27 cellular contexts compared by ENCODE assay signal in the genomic region with DNA sequence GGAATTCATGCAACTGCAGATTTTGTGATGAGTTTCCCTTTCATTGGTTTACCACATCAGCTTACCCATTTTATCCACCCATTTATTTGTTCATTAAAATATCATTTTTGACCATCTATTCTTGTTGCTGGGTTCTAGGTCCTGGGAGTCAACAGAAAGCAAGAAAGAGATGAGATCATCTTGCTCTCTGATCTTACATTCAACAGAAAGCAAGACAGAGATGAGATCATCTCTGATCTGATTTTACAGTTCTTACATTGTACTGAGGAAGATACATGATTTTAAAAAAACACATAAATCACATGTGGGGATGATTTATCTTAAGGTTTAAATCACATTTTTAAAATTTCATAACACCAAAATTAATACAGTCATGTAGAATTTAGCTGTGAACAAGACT. TPM values are rescaled to one million over a fixed set of nuclear protein-coding genes. Genes with fewer than 3 reads are reported as not detected.
DNase-seq lines count a peak whose midpoint lies in the region; ATAC-seq, FAIRE-seq and TF ChIP-seq lines count a peak whose summit lies in the region.
"Had no signal": no experiment of that assay in that cellular context is flagged by ENCODE, and none has a peak within 500 bp of the region (broad histone marks: within the 10 kb centered on the region; RNA-seq: fewer than 3 reads in every experiment).

No MANE protein-coding gene starts in this region.

- H3K27ac Mint-ChIP-seq in activated T-helper 17 cell treated with anti-CD3 and anti-CD28 coated beads, Interleukin-2, amount 50 U/mL, for 72 hours, result no peak overlapping the region
- H3K27ac Mint-ChIP-seq in activated CD8-positive, alpha-beta memory T cell treated with anti-CD3 and anti-CD28 coated beads, Interleukin-2, amount 10 ng/mL, durations not matched to agents 7 days and 5 days, result no peak overlapping the region
- H3K27ac Mint-ChIP-seq: activated CD4-positive, alpha-beta T cell treated with anti-CD3 and anti-CD28 coated beads, Interleukin-2, amount 10 ng/mL, durations not matched to agents 24 days and 14 days; type B pancreatic cell had no signal

- TF ChIP-seq CTCF in A549 (IDR thresholded peaks at IDR 0.05), result no peak
- TF ChIP-seq CTCF in fibroblast of mammary gland (conservative IDR thresholded peaks at IDR 0.05; ENCODE audit: control insufficient read depth, insufficient read depth, low read depth, low read length), result no peak

- no peak for TF ChIP-seq RAD21 in A549 (conservative IDR thresholded peaks at IDR 0.05 in 1 of 2, IDR thresholded peaks at IDR 0.05 in 1 of 2)

- no peak for TF ChIP-seq POLR2A in A549 (IDR thresholded peaks at IDR 0.05; ENCODE audit: low read length)

- DNase-seq in A549 (ENCODE audit: low read depth in 1 of 2, low spot score in 1 of 2) (no peak), fibroblast of mammary gland (ENCODE audit: low read depth) (peak; percentile 25), iPS-NIHi7 (ENCODE audit: extremely low spot score) (no peak), SW 1271 (lab: John Stamatoyannopoulos, UW) (no peak)
- no peak for DNase-seq in activated CD8-positive, alpha-beta memory T cell treated with anti-CD3 and anti-CD28 coated beads, Interleukin-2, amount 10 ng/mL, durations not matched to agents 7 days and 5 days
- DNase-seq: activated CD4-positive, alpha-beta T cell treated with anti-CD3 and anti-CD28 coated beads, Interleukin-2, amount 10 ng/mL, durations not matched to agents 24 days and 14 days; activated naive CD4-positive, alpha-beta T cell; activated T-cell treated with anti-CD3 and anti-CD28 coated beads, Interleukin-2, amount 50 U/mL, for 48 hours; adrenal gland; BE2C; GDM1; mesendoderm; MG63; NCI-H1417 treated with DMSO at 0.1 percent for 48 hours; NCI-H2081 treated with DMSO at 0.1 percent for 48 hours; NCI-H446; NCI-H82; right cardiac atrium; spleen; T-helper 2 cell had no signal

- ATAC-seq in A549 (no peak), GM18868 (IDR thresholded peaks at IDR 0.05; ENCODE audit: unreplicated experiment) (peak; percentile 45), HG03460 (IDR thresholded peaks at IDR 0.05; ENCODE audit: unreplicated experiment) (no peak)
- ATAC-seq in activated T-helper 17 cell treated with anti-CD3 and anti-CD28 coated beads, Interleukin-2, amount 50 U/mL, for 72 hours (replicated peaks), result peak; percentile 77
- ATAC-seq in activated CD8-positive, alpha-beta memory T cell treated with anti-CD3 and anti-CD28 coated beads, Interleukin-2, amount 10 ng/mL, durations not matched to agents 7 days and 5 days, result no peak

- H3K27ac ChIP-seq in A549, result no peak overlapping the region
- H3K27ac ChIP-seq: adrenal gland, heart left ventricle, RWPE1, SK-N-MC, spleen had no signal

- H3K4me2 ChIP-seq in A549, result no peak overlapping the region

- H3K36me3 Mint-ChIP-seq in activated T-helper 17 cell treated with anti-CD3 and anti-CD28 coated beads, Interleukin-2, amount 50 U/mL, for 72 hours (ENCODE audit: low read depth), result no peaks in the 10 kb centered on the region
- H3K36me3 Mint-ChIP-seq in activated CD8-positive, alpha-beta memory T cell treated with anti-CD3 and anti-CD28 coated beads, Interleukin-2, amount 10 ng/mL, durations not matched to agents 7 days and 5 days, result peaks cover 16% of the 10 kb centered on the region

- no peaks in the 10 kb centered on the region for H3K9me3 Mint-ChIP-seq in activated T-helper 17 cell treated with anti-CD3 and anti-CD28 coated beads, Interleukin-2, amount 50 U/mL, for 72 hours
- H3K9me3 Mint-ChIP-seq in activated CD8-positive, alpha-beta memory T cell treated with anti-CD3 and anti-CD28 coated beads, Interleukin-2, amount 10 ng/mL, durations not matched to agents 7 days and 5 days (ENCODE audit: low read depth), result no peaks in the 10 kb centered on the region
- H3K9me3 Mint-ChIP-seq: activated CD4-positive, alpha-beta T cell treated with anti-CD3 and anti-CD28 coated beads, Interleukin-2, amount 10 ng/mL, durations not matched to agents 24 days and 14 days; type B pancreatic cell had no signal

- peaks cover 4% of the 10 kb centered on the region for H3K4me1 Mint-ChIP-seq in activated T-helper 17 cell treated with anti-CD3 and anti-CD28 coated beads, Interleukin-2, amount 50 U/mL, for 72 hours
- H3K4me1 Mint-ChIP-seq in activated CD8-positive, alpha-beta memory T cell treated with anti-CD3 and anti-CD28 coated beads, Interleukin-2, amount 10 ng/mL, durations not matched to agents 7 days and 5 days, result no peaks in the 10 kb centered on the region

- FAIRE-seq in A549 (lab: Jason Lieb, UNC), result peak; percentile 90

- no peak for TF ChIP-seq EP300 in A549 (IDR thresholded peaks at IDR 0.05)

- no peaks in the 10 kb centered on the region for H3K27me3 Mint-ChIP-seq in activated T-helper 17 cell treated with anti-CD3 and anti-CD28 coated beads, Interleukin-2, amount 50 U/mL, for 72 hours
- H3K27me3 Mint-ChIP-seq in activated CD8-positive, alpha-beta memory T cell treated with anti-CD3 and anti-CD28 coated beads, Interleukin-2, amount 10 ng/mL, durations not matched to agents 7 days and 5 days, result no peaks in the 10 kb centered on the region
- H3K27me3 Mint-ChIP-seq: activated CD4-positive, alpha-beta T cell treated with anti-CD3 and anti-CD28 coated beads, Interleukin-2, amount 10 ng/mL, durations not matched to agents 24 days and 14 days; type B pancreatic cell had no signal

- POLR2A ChIA-PET in A549 (lab: Yijun Ruan, JAX), result no interaction called here

- CTCF ChIA-PET in A549 (lab: Yijun Ruan, JAX), result no interaction called here
- CTCF ChIA-PET in activated CD8-positive, alpha-beta memory T cell treated with anti-CD3 and anti-CD28 coated beads, Interleukin-2, amount 10 ng/mL, durations not matched to agents 7 days and 5 days (lab: Charles Lee), result no interaction called here

- H3K9me3 ChIP-seq in A549, result no peaks in the 10 kb centered on the region
- H3K9me3 ChIP-seq: adrenal gland, BE2C, heart left ventricle, MG63, spleen had no signal

- H3K4me1 ChIP-seq in A549, result no peaks in the 10 kb centered on the region
- H3K4me1 ChIP-seq: BE2C, spleen had no signal

- no peak overlapping the region for H3K4me3 Mint-ChIP-seq in activated T-helper 17 cell treated with anti-CD3 and anti-CD28 coated beads, Interleukin-2, amount 50 U/mL, for 72 hours
- H3K4me3 Mint-ChIP-seq in activated CD8-positive, alpha-beta memory T cell treated with anti-CD3 and anti-CD28 coated beads, Interleukin-2, amount 10 ng/mL, durations not matched to agents 7 days and 5 days, result no peak overlapping the region
- H3K4me3 Mint-ChIP-seq: activated CD4-positive, alpha-beta T cell treated with anti-CD3 and anti-CD28 coated beads, Interleukin-2, amount 10 ng/mL, durations not matched to agents 24 days and 14 days; type B pancreatic cell had no signal

- H3K4me3 ChIP-seq in A549 (no peak overlapping the region), fibroblast of mammary gland (ENCODE audit: control insufficient read depth, low read depth, low read length) (no peak overlapping the region)
- H3K4me3 ChIP-seq: adrenal gland, heart left ventricle, MG63, SK-N-MC, spleen had no signal

TF ChIP-seq in A549, 52 proteins besides CTCF, POLR2A, EP300 and RAD21 (continues in another document):
- TF ChIP-seq RFX5 (IDR thresholded peaks at IDR 0.05) (no peak), POLR2AphosphoS2 (conservative IDR thresholded peaks at IDR 0.05; ENCODE audit: low read length) (no peak), HOXA7 (CRISPR knock-in tag; IDR thresholded peaks at IDR 0.05) (no peak), ZSCAN20 (CRISPR knock-in tag; IDR thresholded peaks at IDR 0.05) (no peak), EHF (CRISPR knock-in tag; IDR thresholded peaks at IDR 0.05) (no peak)

RNA-seq across cellular contexts. Expression of gene TAS2R46, which starts 2.3 kb away (rescaled TPM):
- polyA plus RNA-seq in A549 (2011; rRNA removed), result 0.32 and 0.48 TPM in 2 replicates
- polyA plus RNA-seq in A549 (2012; cell fraction: cytosol; rRNA removed), result 0.04 TPM in 1 of 2 replicates, not detected in the other
- polyA plus RNA-seq in A549 (2012; cell fraction: nucleus; rRNA removed), result 0.54 and 1.1 TPM in 2 replicates
- 0.10 to 0.11 TPM in 2 of 3 replicates, not detected in the other for polyA plus RNA-seq in A549 (2017; fragmentation: RNase III; extraction: RNeasy Plus Mini Kit Qiagen cat#74134 plus additional on column Dnase treatment)
- polyA minus RNA-seq in A549 (2011; rRNA and poly(A)+ RNA removed), result 6.9 and 7.8 TPM in 2 replicates
- total RNA-seq in activated T-helper 17 cell treated with anti-CD3 and anti-CD28 coated beads, Interleukin-2, amount 50 U/mL, for 72 hours, result 1 to 10 TPM; 1.8 to 3.1 TPM
- total RNA-seq in activated CD8-positive, alpha-beta memory T cell treated with anti-CD3 and anti-CD28 coated beads, Interleukin-2, amount 10 ng/mL, durations not matched to agents 7 days and 5 days, result 1 to 10 TPM in 1 of 2 experiments, under 1 TPM in 1; 0.73 to 1.1 TPM
- polyA plus RNA-seq: heart left ventricle, right cardiac atrium, spleen had no signal

RNA-seq across cellular contexts. Expression of gene TAS2R31, which starts 28.6 kb away (rescaled TPM):
- polyA plus RNA-seq in A549 (2011; rRNA removed) (0.73 and 1.1 TPM in 2 replicates), A549 (2017; fragmentation: RNase III; extraction: RNeasy Plus Mini Kit Qiagen cat#74134 plus additional on column Dnase treatment) (0.17 to 0.30 TPM (median 0.28 TPM) in 3 replicates)
- polyA plus RNA-seq in A549 (2012; cell fraction: cytosol; rRNA removed), result 0.07 and 0.13 TPM in 2 replicates
- 0.30 and 0.58 TPM in 2 replicates for polyA plus RNA-seq in A549 (2012; cell fraction: nucleus; rRNA removed)
- 6.4 and 7.2 TPM in 2 replicates for polyA minus RNA-seq in A549 (2011; rRNA and poly(A)+ RNA removed)
- 1 to 10 TPM; 2.1 to 8.0 TPM for total RNA-seq in activated T-helper 17 cell treated with anti-CD3 and anti-CD28 coated beads, Interleukin-2, amount 50 U/mL, for 72 hours
- 1 to 10 TPM; 2.0 to 5.2 TPM for total RNA-seq in activated CD8-positive, alpha-beta memory T cell treated with anti-CD3 and anti-CD28 coated beads, Interleukin-2, amount 10 ng/mL, durations not matched to agents 7 days and 5 days

RNA-seq across cellular contexts. Expression of gene TAS2R43, which starts 32.3 kb away (rescaled TPM):
- polyA plus RNA-seq in A549 (2011; rRNA removed), result not detected in 2 replicates
- polyA plus RNA-seq in A549 (2012; cell fraction: cytosol; rRNA removed), result not detected in 2 replicates
- polyA plus RNA-seq in A549 (2012; cell fraction: nucleus; rRNA removed), result not detected in 2 replicates
- polyA plus RNA-seq in A549 (2017; fragmentation: RNase III; extraction: RNeasy Plus Mini Kit Qiagen cat#74134 plus additional on column Dnase treatment), result not detected in 3 replicates
- not detected in 2 replicates for polyA minus RNA-seq in A549 (2011; rRNA and poly(A)+ RNA removed)
- total RNA-seq in activated T-helper 17 cell treated with anti-CD3 and anti-CD28 coated beads, Interleukin-2, amount 50 U/mL, for 72 hours, result 1 to 10 TPM; 1.9 TPM
- total RNA-seq in activated CD8-positive, alpha-beta memory T cell treated with anti-CD3 and anti-CD28 coated beads, Interleukin-2, amount 10 ng/mL, durations not matched to agents 7 days and 5 days, result under 1 TPM; 0.28 to 0.53 TPM
- total RNA-seq: right cardiac atrium had no signal
- polyA plus RNA-seq: adrenal gland, heart left ventricle, right cardiac atrium, spleen had no signal

RNA-seq across cellular contexts. Expression of gene TAS2R19, which starts 37.4 kb away (rescaled TPM):
- polyA plus RNA-seq in A549 (2011; rRNA removed) (0.90 and 1.1 TPM in 2 replicates), A549 (2017; fragmentation: RNase III; extraction: RNeasy Plus Mini Kit Qiagen cat#74134 plus additional on column Dnase treatment) (0.09 to 0.19 TPM (median 0.13 TPM) in 3 replicates)
- polyA plus RNA-seq in A549 (2012; cell fraction: cytosol; rRNA removed), result 0.12 TPM in 1 of 2 replicates, not detected in the other
- polyA plus RNA-seq in A549 (2012; cell fraction: nucleus; rRNA removed), result 0.50 and 0.92 TPM in 2 replicates
- polyA minus RNA-seq in A549 (2011; rRNA and poly(A)+ RNA removed), result 16.2 and 16.5 TPM in 2 replicates
- total RNA-seq in activated T-helper 17 cell treated with anti-CD3 and anti-CD28 coated beads, Interleukin-2, amount 50 U/mL, for 72 hours, result 1 to 10 TPM; 3.9 to 6.5 TPM
- 1 to 10 TPM; 1.8 to 2.0 TPM for total RNA-seq in activated CD8-positive, alpha-beta memory T cell treated with anti-CD3 and anti-CD28 coated beads, Interleukin-2, amount 10 ng/mL, durations not matched to agents 7 days and 5 days

Comparison
In these comparisons a context has a peak if more than half of its experiments do, and no peak if none do; other contexts are left out.
1. ATAC-seq: peak in GM18868 (single experiment) and activated T-helper 17 cell treated with anti-CD3 and anti-CD28 coated beads, Interleukin-2, amount 50 U/mL, for 72 hours (single experiment); none in A549 (0 of 2), HG03460 (single experiment) and activated CD8-positive, alpha-beta memory T cell treated with anti-CD3 and anti-CD28 coated beads, Interleukin-2, amount 10 ng/mL, durations not matched to agents 7 days and 5 days (single experiment).